Comparison of ENCODE assay signal across 1 cellular context in the genomic region with DNA sequence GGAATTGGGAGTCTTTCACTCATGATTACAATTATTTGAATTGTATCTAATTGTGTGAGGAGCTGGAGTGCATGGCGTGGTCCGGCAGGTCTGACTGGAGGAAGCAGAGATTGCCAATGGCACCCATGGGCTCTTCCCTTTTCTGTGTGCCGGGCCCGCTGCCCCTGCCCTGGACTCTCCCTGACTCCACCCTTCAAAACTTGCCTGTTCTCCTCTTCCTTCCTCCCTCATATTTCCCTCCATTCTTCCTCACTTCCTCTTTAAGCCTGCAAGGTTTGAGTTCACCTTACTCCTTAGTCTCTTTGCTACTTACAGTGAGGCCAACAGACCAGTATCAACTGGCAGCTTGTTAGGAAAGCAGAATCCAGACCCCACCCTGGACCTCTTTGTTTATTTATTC.
TF ChIP-seq lines count a peak whose summit lies in the region.

No MANE protein-coding gene starts in this region.

TF ChIP-seq in GM12878, 131 proteins besides CTCF, POLR2A, EP300 and RAD21 (continued from another document):
- peak; percentile 33; the same call in 1 of the 2 replicates for TF ChIP-seq SPI1 (IDR thresholded peaks at IDR 0.05; ENCODE audit: borderline replicate concordance, insufficient read depth, low read depth, low read length)
- TF ChIP-seq TAF1 (IDR thresholded peaks at IDR 0.05; ENCODE audit: borderline replicate concordance, low read depth, low read length), result no peak
- no peak for TF ChIP-seq IKZF2 (IDR thresholded peaks at IDR 0.05)
